Comparison of ENCODE assay signal across 1 cellular context in genomic region chr7:76201732-76202665, GRCh38.
TF ChIP-seq lines count a peak whose summit lies in the region.

Gene SRRM3 (plus strand): TSS chr7:76201896. CDS start chr7:76235067, 33,171 bp downstream.

TF ChIP-seq in HepG2, 621 proteins besides CTCF, POLR2A, EP300 and RAD21 (continued from another document and continues in another):
- TF ChIP-seq SOX13 (IDR thresholded peaks at IDR 0.05), result no peak
- peak in 1 of 2 experiments; percentile 70; a peak in 2 of 4 replicates for TF ChIP-seq SOX13 (CRISPR knock-in tag; conservative IDR thresholded peaks at IDR 0.05 in 1 of 2, IDR thresholded peaks at IDR 0.05 in 1 of 2)
- peak; percentile 73 for TF ChIP-seq ZBTB33 (CRISPR knock-in tag; IDR thresholded peaks at IDR 0.05)
- no peak for TF ChIP-seq SYNCRIP (IDR thresholded peaks at IDR 0.05; ENCODE audit: insufficient read depth, low read depth, low read length)
- peak; percentile 99 for TF ChIP-seq ARNT2 (CRISPR knock-in tag; IDR thresholded peaks at IDR 0.05; ENCODE audit: low read depth)
- peak; percentile 94 for TF ChIP-seq CENPT (CRISPR knock-in tag; IDR thresholded peaks at IDR 0.05; ENCODE audit: low read depth)
- TF ChIP-seq KDM6A (CRISPR knock-in tag; IDR thresholded peaks at IDR 0.05; ENCODE audit: low read depth), result no peak
- TF ChIP-seq FOSL1 (CRISPR knock-in tag; IDR thresholded peaks at IDR 0.05; ENCODE audit: borderline replicate concordance), result peak; percentile 44; the same call in 1 of the 2 replicates
- peak; percentile 85; the same call in 1 of the 2 replicates for TF ChIP-seq ZNF543 (CRISPR knock-in tag; IDR thresholded peaks at IDR 0.05)
- TF ChIP-seq SNAPC2 (CRISPR knock-in tag; IDR thresholded peaks at IDR 0.05), result peak; percentile 94; the same call in 1 of the 2 replicates
- 0 out of 2 replicates have a peak, but pooled peaks have one; percentile 88 for TF ChIP-seq ZNF234 (CRISPR knock-in tag; conservative IDR thresholded peaks at IDR 0.05)
- TF ChIP-seq ZNF275 (CRISPR knock-in tag; IDR thresholded peaks at IDR 0.05; ENCODE audit: borderline replicate concordance), result peak; percentile 75; the same call in 1 of the 2 replicates
- TF ChIP-seq HMGA1 (CRISPR knock-in tag; conservative IDR thresholded peaks at IDR 0.05), result no peak
- TF ChIP-seq ZHX2 (IDR thresholded peaks at IDR 0.05; ENCODE audit: low read depth), result no peak
- TF ChIP-seq ZHX2 (CRISPR knock-in tag; IDR thresholded peaks at IDR 0.05; ENCODE audit: borderline replicate concordance), result peak; percentile 89
- peak; percentile 98 for TF ChIP-seq ZNF232 (CRISPR knock-in tag; IDR thresholded peaks at IDR 0.05; ENCODE audit: borderline replicate concordance)
- TF ChIP-seq ZNF124 (CRISPR knock-in tag; IDR thresholded peaks at IDR 0.05), result peak; percentile 96
- TF ChIP-seq ARID2 (CRISPR knock-in tag; IDR thresholded peaks at IDR 0.05; ENCODE audit: borderline replicate concordance), result peak; percentile 81; the same call in 1 of the 2 replicates
- TF ChIP-seq MED1 (CRISPR knock-in tag; IDR thresholded peaks at IDR 0.05), result peak; percentile 84
- peak; percentile 88; the same call in 1 of the 2 replicates for TF ChIP-seq ZNF556 (CRISPR knock-in tag; IDR thresholded peaks at IDR 0.05; ENCODE audit: borderline replicate concordance)
- TF ChIP-seq HOXA3 (CRISPR knock-in tag; IDR thresholded peaks at IDR 0.05), result peak; percentile 91
- TF ChIP-seq ZNF33B (CRISPR knock-in tag; IDR thresholded peaks at IDR 0.05), result no peak
- peak; percentile 96 for TF ChIP-seq ZNF564 (CRISPR knock-in tag; IDR thresholded peaks at IDR 0.05)
- TF ChIP-seq ZFP91 (CRISPR knock-in tag; IDR thresholded peaks at IDR 0.05; ENCODE audit: borderline replicate concordance), result peak; percentile 77
- TF ChIP-seq TBL1XR1 (IDR thresholded peaks at IDR 0.05; ENCODE audit: borderline replicate concordance, low read length, partially characterized antibody), result peak; percentile 31
- no peak for TF ChIP-seq NONO (IDR thresholded peaks at IDR 0.05)
- peak; percentile 96 for TF ChIP-seq NONO (CRISPR knock-in tag; conservative IDR thresholded peaks at IDR 0.05)
- no peak for TF ChIP-seq PBX2 (CRISPR knock-in tag; IDR thresholded peaks at IDR 0.05)
- TF ChIP-seq ZEB1 (IDR thresholded peaks at IDR 0.05; ENCODE audit: insufficient replicate concordance, low read depth), result no peak
- no peak for TF ChIP-seq SMC3 (IDR thresholded peaks at IDR 0.05; ENCODE audit: low read length)
- TF ChIP-seq EHMT2 (IDR thresholded peaks at IDR 0.05; ENCODE audit: borderline replicate concordance, low read depth, low read length), result 0 out of 2 replicates have a peak, but pooled peaks have one; percentile 44
- no peak for TF ChIP-seq FOXA1 (IDR thresholded peaks at IDR 0.05)
- TF ChIP-seq FOXA1 (CRISPR knock-in tag; IDR thresholded peaks at IDR 0.05), result peak; percentile 22; the same call in 1 of the 2 replicates
- TF ChIP-seq BORCS8-MEF2B (CRISPR knock-in tag; IDR thresholded peaks at IDR 0.05), result peak; percentile 99
- TF ChIP-seq E2F2 (CRISPR knock-in tag; IDR thresholded peaks at IDR 0.05; ENCODE audit: borderline replicate concordance), result peak; percentile 85; the same call in 1 of the 2 replicates
- TF ChIP-seq ZNF446 (CRISPR knock-in tag; IDR thresholded peaks at IDR 0.05), result peak; percentile 98
- no peak for TF ChIP-seq ZNF839 (CRISPR knock-in tag; IDR thresholded peaks at IDR 0.05; ENCODE audit: borderline replicate concordance)
- TF ChIP-seq ZBTB39 (CRISPR knock-in tag; IDR thresholded peaks at IDR 0.05), result peak; percentile 90
- 0 out of 2 replicates have a peak, but pooled peaks have one; percentile 47 for TF ChIP-seq SIX1 (CRISPR knock-in tag; IDR thresholded peaks at IDR 0.05; ENCODE audit: borderline replicate concordance)
- TF ChIP-seq ZNF660 (CRISPR knock-in tag; IDR thresholded peaks at IDR 0.05; ENCODE audit: borderline replicate concordance, low read depth), result no peak
- no peak for TF ChIP-seq POLR2G (IDR thresholded peaks at IDR 0.05; ENCODE audit: low read depth, low read length)
- TF ChIP-seq GFI1 (CRISPR knock-in tag; IDR thresholded peaks at IDR 0.05; ENCODE audit: borderline replicate concordance), result peak; percentile 83
- peak; percentile 96 for TF ChIP-seq SAP130 (CRISPR knock-in tag; IDR thresholded peaks at IDR 0.05; ENCODE audit: low read depth)
- TF ChIP-seq NFKBIZ (CRISPR knock-in tag; IDR thresholded peaks at IDR 0.05), result peak; percentile 97
- 0 out of 2 replicates have a peak, but pooled peaks have one; percentile 43 for TF ChIP-seq THAP9 (CRISPR knock-in tag; IDR thresholded peaks at IDR 0.05; ENCODE audit: borderline replicate concordance)
